ENCODE assay signal across 8 cellular contexts in the genomic region with DNA sequence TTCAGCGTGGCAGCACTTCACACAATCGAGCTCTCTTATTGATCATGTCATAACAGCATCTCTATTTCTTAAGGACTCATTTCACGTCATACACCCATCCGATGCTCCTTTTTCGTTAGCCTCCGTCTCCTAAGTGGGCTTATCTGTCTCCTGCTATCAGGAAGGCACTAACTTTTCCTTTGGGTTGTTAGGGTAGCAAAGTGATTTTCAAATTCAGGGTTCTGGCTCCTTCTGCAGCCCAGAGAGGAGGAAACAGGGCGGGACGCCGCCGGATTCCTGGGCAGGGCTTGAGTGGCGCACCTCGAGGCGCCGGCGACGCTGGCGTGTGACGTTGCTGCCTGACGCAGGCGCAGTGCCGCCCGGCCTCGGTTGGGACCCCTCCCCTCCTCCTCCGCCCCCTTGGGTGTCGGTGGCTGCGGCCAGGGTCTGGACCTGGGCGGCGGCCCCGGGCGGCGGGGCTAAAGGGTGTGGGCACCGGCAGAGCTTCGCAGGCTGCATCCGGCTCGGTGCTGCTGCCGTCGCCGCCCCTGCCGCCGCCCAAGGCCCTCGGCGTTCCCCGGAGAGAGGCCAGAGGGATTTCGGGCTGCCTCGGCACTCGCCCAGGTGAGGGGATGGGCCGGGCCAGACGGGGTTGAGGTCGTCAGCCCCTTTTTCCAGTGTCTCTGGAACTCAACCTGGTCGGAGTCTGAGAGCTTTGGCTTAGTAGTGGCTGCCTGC. TPM values are rescaled to one million over a fixed set of nuclear protein-coding genes. Genes with fewer than 3 reads are reported as not detected.
A peak's percentile ranks its signal among the peaks of the same experiment; 100 is the strongest.
DNase-seq lines count a peak whose midpoint lies in the region; ATAC-seq and TF ChIP-seq lines count a peak whose summit lies in the region.

A gene with protein sequence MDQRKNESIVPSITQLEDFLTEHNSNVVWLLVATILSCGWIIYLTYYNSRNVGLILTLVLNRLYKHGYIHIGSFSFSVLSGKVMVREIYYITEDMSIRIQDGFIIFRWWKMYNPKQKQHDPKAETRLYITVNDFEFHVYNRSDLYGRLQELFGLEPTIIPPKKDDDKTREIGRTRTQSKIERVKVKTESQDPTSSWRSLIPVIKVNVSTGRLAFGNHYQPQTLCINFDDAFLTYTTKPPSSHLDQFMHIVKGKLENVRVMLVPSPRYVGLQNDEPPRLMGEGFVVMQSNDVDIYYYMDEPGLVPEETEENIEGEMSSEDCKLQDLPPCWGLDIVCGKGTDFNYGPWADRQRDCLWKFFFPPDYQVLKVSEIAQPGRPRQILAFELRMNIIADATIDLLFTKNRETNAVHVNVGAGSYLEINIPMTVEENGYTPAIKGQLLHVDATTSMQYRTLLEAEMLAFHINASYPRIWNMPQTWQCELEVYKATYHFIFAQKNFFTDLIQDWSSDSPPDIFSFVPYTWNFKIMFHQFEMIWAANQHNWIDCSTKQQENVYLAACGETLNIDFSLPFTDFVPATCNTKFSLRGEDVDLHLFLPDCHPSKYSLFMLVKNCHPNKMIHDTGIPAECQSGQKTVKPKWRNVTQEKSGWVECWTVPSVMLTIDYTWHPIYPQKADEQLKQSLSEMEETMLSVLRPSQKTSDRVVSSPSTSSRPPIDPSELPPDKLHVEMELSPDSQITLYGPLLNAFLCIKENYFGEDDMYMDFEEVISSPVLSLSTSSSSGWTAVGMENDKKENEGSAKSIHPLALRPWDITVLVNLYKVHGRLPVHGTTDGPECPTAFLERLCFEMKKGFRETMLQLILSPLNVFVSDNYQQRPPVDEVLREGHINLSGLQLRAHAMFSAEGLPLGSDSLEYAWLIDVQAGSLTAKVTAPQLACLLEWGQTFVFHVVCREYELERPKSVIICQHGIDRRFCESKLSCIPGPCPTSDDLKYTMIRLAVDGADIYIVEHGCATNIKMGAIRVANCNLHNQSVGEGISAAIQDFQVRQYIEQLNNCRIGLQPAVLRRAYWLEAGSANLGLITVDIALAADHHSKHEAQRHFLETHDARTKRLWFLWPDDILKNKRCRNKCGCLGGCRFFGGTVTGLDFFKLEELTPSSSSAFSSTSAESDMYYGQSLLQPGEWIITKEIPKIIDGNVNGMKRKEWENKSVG (N-terminal part only) (plus strand): TSS at position 350 of the 717 bp plus-strand sequence. CDS start 18,317 bp downstream, outside the sequence.

- H3K4me3 ChIP-seq in endodermal cell (ENCODE audit: low read length), result peak within 1 kb of the TSS; percentile 98

- peaks cover 23% of the 10 kb centered on the region for H3K36me3 ChIP-seq in endodermal cell (ENCODE audit: control insufficient read depth, insufficient read depth, low read length)

- TF ChIP-seq CTCF in endodermal cell (conservative IDR thresholded peaks at IDR 0.05), result no peak

- peaks cover 14% of the 10 kb centered on the region for H3K9me3 ChIP-seq in endodermal cell (ENCODE audit: control insufficient read depth, low read length)

- peak; percentile 77 for DNase-seq in CMK (ENCODE audit: low read depth)
- DNase-seq in HPDE6-E6E7 (ENCODE audit: extremely low spot score), result peak; percentile 82
- peak; percentile 71 for DNase-seq in NOMO-1 treated with DMSO at 0.1 percent for 48 hours (lab: John Stamatoyannopoulos, UW; ENCODE audit: unreplicated experiment)
- DNase-seq in activated CD8-positive, alpha-beta memory T cell treated with anti-CD3 and anti-CD28 coated beads, Interleukin-2, amount 50 U/mL, for 1 hour (ENCODE audit: extremely low read depth), result peak; percentile 58
- DNase-seq in endodermal cell, result peak; percentile 96
- DNase-seq in mesenteric fat pad (ENCODE audit: low spot score), result peak; percentile 97
- peak; percentile 76 for DNase-seq in stimulated activated CD8-positive, alpha-beta memory T cell treated with anti-CD3 and anti-CD28 coated beads, Interleukin-15, amount 100 ng/mL, for 24 hours (ENCODE audit: low read depth)

- peak; percentile 97 for ATAC-seq in GM19463 (IDR thresholded peaks at IDR 0.05; ENCODE audit: unreplicated experiment)

- no peaks in the 10 kb centered on the region for H3K4me1 ChIP-seq in endodermal cell (ENCODE audit: control insufficient read depth, insufficient read depth, low read length)

- H3K4me3 Mint-ChIP-seq in endodermal cell, result peak within 1 kb of the TSS; percentile 88

- H3K27me3 Mint-ChIP-seq in endodermal cell (ENCODE audit: insufficient read depth), result peaks cover 34% of the 10 kb centered on the region

- 0% methylated on average over 8 to 50 of the region's 50 CpGs for WGBS in endodermal cell (ENCODE audit: insufficient coverage in 1 of 2, insufficient read length in 1 of 2), 2 experiments

- peak within 1 kb of the TSS; percentile 95 for H3K27ac Mint-ChIP-seq in endodermal cell

- peaks cover 40% of the 10 kb centered on the region for H3K27me3 ChIP-seq in endodermal cell (ENCODE audit: control insufficient read depth, insufficient read depth, low read length, poor library complexity, severe bottlenecking)

- H3K27ac ChIP-seq in endodermal cell (ENCODE audit: low read depth, low read length), result peak within 1 kb of the TSS; percentile 45

- peaks cover 24% of the 10 kb centered on the region for H3K36me3 Mint-ChIP-seq in endodermal cell (ENCODE audit: low read depth)

- peak within 1 kb of the TSS; percentile 74 for H3K9ac ChIP-seq in endodermal cell (ENCODE audit: extremely low read depth, low read length, poor library complexity, severe bottlenecking)

- H3K4me1 Mint-ChIP-seq in endodermal cell, result peaks cover 7% of the 10 kb centered on the region

- H3K9me3 Mint-ChIP-seq in endodermal cell, result peaks cover 8% of the 10 kb centered on the region

RNA-seq across cellular contexts. Expression of the gene that starts here (rescaled TPM):
- 10 to 100 TPM; 43.0 to 52.5 TPM for total RNA-seq in endodermal cell
- polyA plus RNA-seq in endodermal cell (2013, experiment 1 of 2), result 34.5 TPM
- polyA plus RNA-seq in endodermal cell (2013, experiment 2 of 2), result 36.8 TPM
- total RNA-seq in mesenteric fat pad, result 72.1 TPM

Comparison
In these comparisons a context has a peak if more than half of its experiments do, and no peak if none do; other contexts are left out.
1. Peak in every context shown above with its lines: DNase-seq, ATAC-seq, H3K4me3 ChIP-seq and H3K27ac ChIP-seq.